Comparison of ENCODE assay signal across 8 cellular contexts in genomic region chr2:144703852-144704324, GRCh38.
DNase-seq lines count a peak whose midpoint lies in the region; ATAC-seq and TF ChIP-seq lines count a peak whose summit lies in the region.

No MANE protein-coding gene starts in this region.

- peaks cover 12% of the 10 kb centered on the region; the same call in 1 of the 2 replicates for H3K9me3 ChIP-seq in OCI-LY7 (ENCODE audit: low read length)

- H3K79me2 ChIP-seq in OCI-LY7 (ENCODE audit: insufficient read depth, low read depth, low read length), result no peaks in the 10 kb centered on the region

- intact Hi-C loops in OCI-LY7 (cut with micrococcal nuclease; ENCODE audit: unreplicated experiment), result loop anchor here (1.0 to 10.0 kb wide), 7 partner anchors 34 to 708 kb away; a partner anchor contains a TSS

- no peak for DNase-seq in activated CD4-positive, CD25-positive, alpha-beta regulatory T cell treated with anti-CD3 and anti-CD28 coated beads, Interleukin-2, amount 50 U/mL, for 72 hours
- peak; percentile 97 for DNase-seq in OCI-LY7 (ENCODE audit: low spot score)
- DNase-seq in fibroblast of the conjunctiva (ENCODE audit: low read depth), result peak; percentile 16
- DNase-seq in stromal cell of bone marrow (ENCODE audit: low read depth), result peak; percentile 63
- DNase-seq in HEK293T (ENCODE audit: extremely low spot score), result no peak
- DNase-seq in activated gamma-delta T cell treated with Interleukin-2 at 50 U/mL for 16 hours, result no peak

- peak overlapping the region; percentile 51 for H3K4me3 ChIP-seq in OCI-LY7 (ENCODE audit: low read depth, low read length, poor library complexity, severe bottlenecking)

- no TSS peak for BruUV-seq in OCI-LY7 (replicated peaks; lab: Mats Ljungman, UMichigan)

- H3K36me3 ChIP-seq in OCI-LY7 (ENCODE audit: insufficient read depth, low read length), result peaks cover 3% of the 10 kb centered on the region

- H3K27ac ChIP-seq in OCI-LY7 (ENCODE audit: low read depth, low read length, poor library complexity, severe bottlenecking), result peak overlapping the region; percentile 98

- ATAC-seq in activated CD4-positive, CD25-positive, alpha-beta regulatory T cell treated with anti-CD3 and anti-CD28 coated beads, Interleukin-2, amount 50 U/mL, for 24 hours, result peak; percentile 28 to 51
- ATAC-seq in HG03457 (IDR thresholded peaks at IDR 0.05; ENCODE audit: unreplicated experiment), result no peak

- H3K4me2 ChIP-seq in OCI-LY7 (ENCODE audit: low read length), result peak overlapping the region; percentile 77

- POLR2A ChIA-PET in OCI-LY7 (lab: Charles Lee) (interaction anchor here (0.6 to 1.4 kb wide), 8 partner anchors 8 to 768 kb away, joined by 3 to 6 read pairs (median 4); no protein-coding TSS in a partner anchor), HEK293T (lab: Yijun Ruan, JAX) (no interaction called here)

- H3K4me1 ChIP-seq in OCI-LY7 (ENCODE audit: insufficient read depth, low read length, poor library complexity, severe bottlenecking), result peaks cover 58% of the 10 kb centered on the region

- CTCF ChIA-PET in OCI-LY7 (lab: Charles Lee; ENCODE audit: unreplicated experiment) (no interaction called here), HEK293T (lab: Yijun Ruan, JAX) (no interaction called here)

- H4K20me1 ChIP-seq in OCI-LY7 (ENCODE audit: insufficient read depth, low read length), result no peaks in the 10 kb centered on the region

- no peaks in the 10 kb centered on the region for H3K9me2 ChIP-seq in OCI-LY7 (ENCODE audit: insufficient read depth, low read length)

- H2AFZ ChIP-seq in OCI-LY7 (ENCODE audit: low read length), result peak overlapping the region; percentile 82; the same call in 1 of the 2 replicates

- no peak for TF ChIP-seq CTCF in OCI-LY7 (conservative IDR thresholded peaks at IDR 0.05; ENCODE audit: low read length)

TF ChIP-seq in HEK293T, 16 proteins besides CTCF, POLR2A, EP300 and RAD21:
- TF ChIP-seq NFRKB (IDR thresholded peaks at IDR 0.05) (no peak), L3MBTL2 (conservative IDR thresholded peaks at IDR 0.05) (no peak), ZNF384 (IDR thresholded peaks at IDR 0.05) (no peak), SUZ12 (IDR thresholded peaks at IDR 0.05) (no peak), BHLHE40 (IDR thresholded peaks at IDR 0.05; ENCODE audit: borderline replicate concordance) (no peak), CTBP1 (IDR thresholded peaks at IDR 0.05; ENCODE audit: borderline replicate concordance) (no peak), ELF4 (IDR thresholded peaks at IDR 0.05) (no peak)

Comparison
In these comparisons a context has a peak if more than half of its experiments do, and no peak if none do; other contexts are left out.
1. DNase-seq: peak in OCI-LY7 (single experiment), fibroblast of the conjunctiva (single experiment) and stromal cell of bone marrow (single experiment); none in activated CD4-positive, CD25-positive, alpha-beta regulatory T cell treated with anti-CD3 and anti-CD28 coated beads, Interleukin-2, amount 50 U/mL, for 72 hours (single experiment), HEK293T (single experiment) and activated gamma-delta T cell treated with Interleukin-2 at 50 U/mL for 16 hours (single experiment).